Comparison of ENCODE assay signal across 9 cellular contexts in genomic region chr2:119744335-119744939, GRCh38. TPM values are rescaled to one million over a fixed set of nuclear protein-coding genes. Genes with fewer than 3 reads are reported as not detected.
DNase-seq lines count a peak whose midpoint lies in the region; ATAC-seq and TF ChIP-seq lines count a peak whose summit lies in the region.
"Had no signal": no experiment of that assay in that cellular context is flagged by ENCODE, and none has a peak within 500 bp of the region (broad histone marks: within the 10 kb centered on the region; RNA-seq: fewer than 3 reads in every experiment).

No MANE protein-coding gene starts in this region.

- no peak overlapping the region for H3K4me3 ChIP-seq in hepatocyte

- WGBS in hepatocyte (ENCODE audit: low lambda C conversion rate, missing lambda C conversion rate), result 69% methylated on average over 2 of the region's 2 CpGs

- H3K4me2 ChIP-seq in hepatocyte, result no peak overlapping the region

- peak; percentile 29 for DNase-seq in stimulated activated CD4-positive, alpha-beta T cell treated with anti-CD3 and anti-CD28 coated beads, Interleukin-1b, Interleukin-23, amount 100 ng/mL, for 48 hours
- DNase-seq in stimulated activated CD4-positive, alpha-beta T cell treated with anti-CD3 and anti-CD28 coated beads, Interleukin-12 subunit alpha, Interleukin-12 subunit beta, amount 100 ng/mL, for 4 hours, result no peak
- DNase-seq in RKO (ENCODE audit: low spot score) (peak; percentile 48), hepatocyte (ENCODE audit: low spot score) (peak; percentile 37), UCSD-AML1 (lab: John Stamatoyannopoulos, UW; ENCODE audit: unreplicated experiment) (no peak), OCI-M1 (lab: John Stamatoyannopoulos, UW) (no peak)
- no peak for DNase-seq in activated CD4-positive, CD25-positive, alpha-beta regulatory T cell (lab: John Stamatoyannopoulos, UW)
- DNase-seq: substantia nigra had no signal

- TF ChIP-seq CTCF in hepatocyte (IDR thresholded peaks at IDR 0.05; ENCODE audit: poor library complexity), result no peak

- H2AFZ ChIP-seq in hepatocyte, result no peak overlapping the region

- H3K27me3 ChIP-seq in hepatocyte, result peaks cover 8% of the 10 kb centered on the region

- no peaks in the 10 kb centered on the region for H3K9me2 ChIP-seq in hepatocyte (replicated peaks; ENCODE audit: insufficient read depth)

- H3K36me3 ChIP-seq in hepatocyte (replicated peaks; ENCODE audit: insufficient read depth, low read depth), result no peaks in the 10 kb centered on the region

- H3K27ac ChIP-seq in hepatocyte, result no peak overlapping the region

- H3K9me3 ChIP-seq in hepatocyte (ENCODE audit: low read depth), result no peaks in the 10 kb centered on the region

- H3K4me1 ChIP-seq in hepatocyte (ENCODE audit: insufficient read depth), result no peaks in the 10 kb centered on the region

- H3K79me2 ChIP-seq in hepatocyte, result no peaks in the 10 kb centered on the region

- ATAC-seq in GM21360 (IDR thresholded peaks at IDR 0.05; ENCODE audit: unreplicated experiment), result no peak

- no peaks in the 10 kb centered on the region for H4K20me1 ChIP-seq in hepatocyte (ENCODE audit: insufficient read depth, poor library complexity, severe bottlenecking)

RNA-seq across cellular contexts. Expression of gene PTPN4, which starts 15.3 kb away (rescaled TPM):
- 15.5 and 26.4 TPM in 2 replicates for total RNA-seq in hepatocyte
- polyA plus RNA-seq in hepatocyte, result 9.2 and 21.8 TPM in 2 replicates

Comparison
In these comparisons a context has a peak if more than half of its experiments do, and no peak if none do; other contexts are left out.
1. DNase-seq: peak in stimulated activated CD4-positive, alpha-beta T cell treated with anti-CD3 and anti-CD28 coated beads, Interleukin-1b, Interleukin-23, amount 100 ng/mL, for 48 hours (single experiment), RKO (single experiment) and hepatocyte (single experiment); none in stimulated activated CD4-positive, alpha-beta T cell treated with anti-CD3 and anti-CD28 coated beads, Interleukin-12 subunit alpha, Interleukin-12 subunit beta, amount 100 ng/mL, for 4 hours (single experiment), UCSD-AML1 (single experiment), OCI-M1 (single experiment) and activated CD4-positive, CD25-positive, alpha-beta regulatory T cell (0 of 4).